In the genomic region with DNA sequence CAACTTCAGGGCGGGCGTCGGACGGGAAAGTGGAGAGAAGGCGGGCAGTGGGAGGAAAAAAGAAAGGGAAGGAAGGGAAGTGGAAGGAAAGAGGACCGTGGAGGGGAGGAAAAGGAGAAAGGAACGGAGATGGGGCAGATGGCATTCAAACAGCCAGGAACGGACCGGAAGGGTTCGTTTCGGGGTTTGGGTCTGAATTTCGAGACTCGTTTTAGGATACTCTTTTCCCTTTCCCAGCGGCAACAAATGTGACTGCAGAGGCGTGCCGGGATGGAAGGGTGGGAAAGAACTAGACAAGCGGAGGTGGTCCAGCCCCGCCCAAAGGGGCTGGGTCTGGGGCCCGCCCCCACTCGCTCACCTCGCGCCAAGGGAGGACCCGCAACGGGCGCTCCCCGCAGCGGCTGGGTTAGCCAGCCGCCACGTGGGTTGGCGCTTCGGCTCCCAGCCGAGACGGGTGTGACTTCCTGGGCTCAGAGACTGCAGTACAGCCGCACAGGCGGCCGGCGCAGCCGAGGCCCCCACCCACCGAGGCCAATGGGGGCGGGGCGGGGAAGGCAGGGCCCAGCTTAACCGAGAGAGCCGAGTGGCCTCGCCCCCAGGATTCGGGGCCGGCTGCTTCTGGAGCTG, we compare ENCODE assay signal across 1 cellular context.
TF ChIP-seq lines count a peak whose summit lies in the region.

No MANE protein-coding gene starts in this region.

TF ChIP-seq in SK-N-SH treated with all-trans-retinoic acid at 6 μM for 48 hours, 23 proteins besides CTCF, POLR2A, EP300 and RAD21 (continued from another document):
- TF ChIP-seq, protein P1, sequence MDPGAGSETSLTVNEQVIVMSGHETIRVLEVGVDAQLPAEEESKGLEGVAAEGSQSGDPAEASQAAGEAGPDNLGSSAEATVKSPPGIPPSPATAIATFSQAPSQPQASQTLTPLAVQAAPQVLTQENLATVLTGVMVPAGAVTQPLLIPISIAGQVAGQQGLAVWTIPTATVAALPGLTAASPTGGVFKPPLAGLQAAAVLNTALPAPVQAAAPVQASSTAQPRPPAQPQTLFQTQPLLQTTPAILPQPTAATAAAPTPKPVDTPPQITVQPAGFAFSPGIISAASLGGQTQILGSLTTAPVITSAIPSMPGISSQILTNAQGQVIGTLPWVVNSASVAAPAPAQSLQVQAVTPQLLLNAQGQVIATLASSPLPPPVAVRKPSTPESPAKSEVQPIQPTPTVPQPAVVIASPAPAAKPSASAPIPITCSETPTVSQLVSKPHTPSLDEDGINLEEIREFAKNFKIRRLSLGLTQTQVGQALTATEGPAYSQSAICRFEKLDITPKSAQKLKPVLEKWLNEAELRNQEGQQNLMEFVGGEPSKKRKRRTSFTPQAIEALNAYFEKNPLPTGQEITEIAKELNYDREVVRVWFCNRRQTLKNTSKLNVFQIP (CRISPR knock-in tag; IDR thresholded peaks at IDR 0.05; ENCODE audit: borderline replicate concordance, low read depth) = no peak
- TF ChIP-seq OSR1 (CRISPR knock-in tag; IDR thresholded peaks at IDR 0.05) = no peak
